ENCODE assay signal across 27 cellular contexts in genomic region chr2:195479407-195479806, GRCh38.
"Had no signal": no experiment of that assay in that cellular context is flagged by ENCODE, and none has a peak within 500 bp of the region (broad histone marks: within the 10 kb centered on the region; RNA-seq: fewer than 3 reads in every experiment).

No MANE protein-coding gene starts in this region.

- H3K4me3 ChIP-seq: ascending aorta, Peyer's patch, SJCRH30 had no signal

- H3K4me1 ChIP-seq: ascending aorta, Peyer's patch, SJCRH30 had no signal

- H3K4me1 Mint-ChIP-seq: brain had no signal

- H3K27ac Mint-ChIP-seq: activated CD8-positive, alpha-beta memory T cell treated with anti-CD3 and anti-CD28 coated beads, Interleukin-2, amount 10 ng/mL, durations not matched to agents 7 days and 5 days; activated naive CD4-positive, alpha-beta T cell treated with anti-CD3 and anti-CD28 coated beads, Interleukin-2, amount 50 U/mL, for 72 hours; activated naive CD8-positive, alpha-beta T cell treated with anti-CD3 and anti-CD28 coated beads, Interleukin-2, amount 50 U/mL, for 24 hours; activated T-cell treated with anti-CD3 and anti-CD28 coated beads, Interleukin-2, amount 50 U/mL, for 24 hours; activated T-helper 1 cell treated with anti-CD3 and anti-CD28 coated beads, Interleukin-12 subunit alpha, Interleukin-12 subunit beta, Interleukin-2, Interleukin-4 antibody, amounts not matched to agents 30 ng/mL and 10 ng/mL and 1 ng/mL, durations not matched to agents 14 hours and 24 hours and 36 hours; brain had no signal

- H3K27me3 ChIP-seq: ascending aorta, Peyer's patch had no signal

- H3K9me3 Mint-ChIP-seq: central memory CD8-positive, alpha-beta T cell had no signal

- H3K27ac ChIP-seq: ascending aorta, Peyer's patch, SJCRH30 had no signal

- H3K27me3 Mint-ChIP-seq: activated CD4-positive, alpha-beta T cell treated with anti-CD3 and anti-CD28 coated beads, Interleukin-2, amount 10 ng/mL, durations not matched to agents 24 days and 14 days; activated CD8-positive, alpha-beta memory T cell treated with anti-CD3 and anti-CD28 coated beads, Interleukin-2, amount 10 ng/mL, durations not matched to agents 7 days and 5 days; activated naive CD8-positive, alpha-beta T cell treated with anti-CD3 and anti-CD28 coated beads, Interleukin-2, amount 50 U/mL, for 24 hours; brain; central memory CD8-positive, alpha-beta T cell had no signal

- DNase-seq: activated CD4-positive, alpha-beta T cell treated with anti-CD3 and anti-CD28 coated beads for 1 hour; activated CD4-positive, alpha-beta T cell treated with anti-CD3 and anti-CD28 coated beads, Interleukin-2, amount 10 ng/mL, durations not matched to agents 24 days and 14 days; activated CD4-positive, alpha-beta T cell treated with anti-CD3 and anti-CD28 coated beads, Interleukin-2, amount 50 U/mL, for 48 hours; activated CD8-positive, alpha-beta memory T cell treated with anti-CD3 and anti-CD28 coated beads, Interleukin-2, amount 10 ng/mL, durations not matched to agents 7 days and 5 days; activated effector memory CD4-positive, alpha-beta T cell treated with anti-CD3 and anti-CD28 coated beads, Interleukin-2, amount 50 U/mL, for 16 hours; activated naive CD4-positive, alpha-beta T cell treated with Interleukin-2 at 50 U/mL for 16 hours; activated naive CD8-positive, alpha-beta T cell treated with anti-CD3 and anti-CD28 coated beads, Interleukin-2, amount 50 U/mL, for 24 hours; activated T-cell treated with anti-CD3 and anti-CD28 coated beads, Interleukin-2, amount 50 U/mL, for 24 hours; amniotic stem cell; NCI-H1048; NCI-H146; NCI-H1930; NCI-H2171; NCI-H2227 treated with DMSO at 0.1 percent for 48 hours; NCI-H446 treated with DMSO at 0.1 percent for 48 hours; NCI-H526; NCI-H774; Peyer's patch; Right ventricle myocardium superior; SJCRH30; SK-N-SH; T-helper 1 cell had no signal

- H3K4me3 Mint-ChIP-seq: activated CD4-positive, alpha-beta T cell treated with anti-CD3 and anti-CD28 coated beads, Interleukin-2, amount 10 ng/mL, durations not matched to agents 24 days and 14 days; activated CD8-positive, alpha-beta memory T cell treated with anti-CD3 and anti-CD28 coated beads, Interleukin-2, amount 10 ng/mL, durations not matched to agents 7 days and 5 days; activated naive CD8-positive, alpha-beta T cell treated with anti-CD3 and anti-CD28 coated beads, Interleukin-2, amount 50 U/mL, for 24 hours; activated T-cell treated with anti-CD3 and anti-CD28 coated beads, Interleukin-2, amount 50 U/mL, for 24 hours; activated T-helper 1 cell treated with anti-CD3 and anti-CD28 coated beads, Interleukin-12 subunit alpha, Interleukin-12 subunit beta, Interleukin-2, Interleukin-4 antibody, amounts not matched to agents 30 ng/mL and 10 ng/mL and 1 ng/mL, durations not matched to agents 14 hours and 24 hours and 36 hours; brain; central memory CD8-positive, alpha-beta T cell had no signal

- H3K4me2 ChIP-seq: SK-N-SH had no signal

- H3K9ac ChIP-seq: SK-N-SH had no signal

- ATAC-seq: activated CD8-positive, alpha-beta memory T cell treated with anti-CD3 and anti-CD28 coated beads, Interleukin-2, amount 10 ng/mL, durations not matched to agents 7 days and 5 days; activated naive CD4-positive, alpha-beta T cell treated with anti-CD3 and anti-CD28 coated beads, Interleukin-2, amount 50 U/mL, for 72 hours; activated naive CD8-positive, alpha-beta T cell treated with anti-CD3 and anti-CD28 coated beads, Interleukin-2, amount 50 U/mL, for 24 hours had no signal

- H3K36me3 Mint-ChIP-seq: brain had no signal

- H3K9me3 ChIP-seq: ascending aorta, Peyer's patch, SK-N-SH had no signal

- H3K36me3 ChIP-seq: ascending aorta, Peyer's patch, SJCRH30 had no signal
